27 cellular contexts compared by ENCODE assay signal in the genomic region with DNA sequence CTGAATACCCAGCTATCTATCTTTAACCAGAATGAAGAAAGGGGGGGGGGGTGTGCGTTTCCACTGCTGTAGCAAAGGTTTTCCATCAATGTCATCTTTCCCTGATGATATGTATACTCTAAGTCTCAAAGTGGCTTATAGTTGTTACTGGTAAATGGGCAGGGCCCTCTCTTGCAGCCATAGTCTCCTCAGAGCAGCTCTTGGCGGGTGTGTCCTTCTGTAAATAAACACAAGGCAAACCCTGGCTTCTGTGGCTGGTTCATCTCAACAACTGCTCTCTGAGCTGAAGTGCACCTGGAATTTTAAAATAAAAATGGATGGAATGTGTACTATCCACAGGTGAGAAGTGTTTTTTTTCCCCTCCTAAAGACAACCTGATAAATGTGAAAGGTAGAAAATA. TPM values are rescaled to one million over a fixed set of nuclear protein-coding genes. Genes with fewer than 3 reads are reported as not detected.
DNase-seq lines count a peak whose midpoint lies in the region; ATAC-seq and TF ChIP-seq lines count a peak whose summit lies in the region.
"Had no signal": no experiment of that assay in that cellular context is flagged by ENCODE, and none has a peak within 500 bp of the region (broad histone marks: within the 10 kb centered on the region; RNA-seq: fewer than 3 reads in every experiment).

No MANE protein-coding gene starts in this region.

- H3K27ac ChIP-seq in PC-3 (ENCODE audit: low read length) (no peak overlapping the region), transverse colon (no peak overlapping the region)
- H3K27ac ChIP-seq: esophagus muscularis mucosa, left ventricle myocardium inferior, neural progenitor cell, spleen, thoracic aorta, uterus had no signal

- no peak overlapping the region for H2AFZ ChIP-seq in PC-3 (ENCODE audit: low read length)
- H2AFZ ChIP-seq: neural progenitor cell had no signal

- H3K9me3 ChIP-seq in PC-3 (ENCODE audit: low read length) (no peaks in the 10 kb centered on the region), transverse colon (no peaks in the 10 kb centered on the region)
- H3K9me3 ChIP-seq: Caco-2, esophagus muscularis mucosa, left ventricle myocardium inferior, spleen, thoracic aorta, uterus had no signal

- TF ChIP-seq POLR2A in transverse colon (IDR thresholded peaks at IDR 0.05) = no peak

- CTCF ChIA-PET in PC-3 (lab: Charles Lee) = interaction anchor here (0.7 kb wide), 1 partner anchor 28 kb away, joined by 4 read pairs; no protein-coding TSS in a partner anchor

- ATAC-seq in PC-3 = peak; percentile 72
- ATAC-seq: activated CD8-positive, alpha-beta T cell treated with anti-CD3 and anti-CD28 coated beads for 36 hours; right cardiac atrium; stimulated activated naive CD8-positive, alpha-beta T cell treated with anti-CD3 and anti-CD28 coated beads, Interleukin-15, amount 100 ng/mL, for 72 hours had no signal

- no peaks in the 10 kb centered on the region for H3K36me3 ChIP-seq in PC-3 (ENCODE audit: low read depth, low read length)
- no peaks in the 10 kb centered on the region for H3K36me3 ChIP-seq in transverse colon
- H3K36me3 ChIP-seq: esophagus muscularis mucosa, left ventricle myocardium inferior, neural progenitor cell, spleen, thoracic aorta, uterus had no signal

- H3K27me3 ChIP-seq in PC-3 (ENCODE audit: low read length) (no peaks in the 10 kb centered on the region), transverse colon (no peaks in the 10 kb centered on the region)
- H3K27me3 ChIP-seq: esophagus muscularis mucosa, neural progenitor cell, spleen, uterus had no signal

- H3K4me2 ChIP-seq in PC-3 (ENCODE audit: low read length) = no peak overlapping the region
- H3K4me2 ChIP-seq: neural progenitor cell had no signal

- TF ChIP-seq CTCF in PC-3 (conservative IDR thresholded peaks at IDR 0.05; ENCODE audit: low read depth, low read length) = no peak
- no peak for TF ChIP-seq CTCF in transverse colon (IDR thresholded peaks at IDR 0.05)

- H3K4me3 ChIP-seq in PC-3 (ENCODE audit: low read length) (no peak overlapping the region), transverse colon (no peak overlapping the region)
- H3K4me3 ChIP-seq: esophagus muscularis mucosa, left ventricle myocardium inferior, neural progenitor cell, spleen, thoracic aorta, uterus had no signal

- no peak for TF ChIP-seq EP300 in transverse colon (IDR thresholded peaks at IDR 0.05; ENCODE audit: low read depth)

- 30% methylated on average over 2 of the region's 2 CpGs; no CpG with 5 or more reads in 1 of the 2 donors for WGBS in transverse colon (ENCODE audit: low coverage in 1 of 2), 2 donors

- no peaks in the 10 kb centered on the region for H3K9me2 ChIP-seq in PC-3 (replicated peaks; ENCODE audit: low read length)

- no peaks in the 10 kb centered on the region for H3F3A ChIP-seq in PC-3 (ENCODE audit: low read length, unreplicated experiment)

- H3K4me1 ChIP-seq in PC-3 (ENCODE audit: insufficient read depth, low read length) (peaks cover 7% of the 10 kb centered on the region; the same call in 1 of the 2 replicates), transverse colon (peaks cover 0 to 13% (median 3%) of the 10 kb centered on the region in 4 donors)
- H3K4me1 ChIP-seq: Caco-2, left ventricle myocardium inferior, neural progenitor cell, spleen, uterus had no signal

- no peaks in the 10 kb centered on the region for H4K20me1 ChIP-seq in PC-3 (ENCODE audit: low read length)

- BruUV-seq in PC-3 (replicated peaks; lab: Mats Ljungman, UMichigan) = no TSS peak

- POLR2A ChIA-PET in PC-3 (lab: Charles Lee; ENCODE audit: unreplicated experiment) = no interaction called here

- no peaks in the 10 kb centered on the region for H3K79me2 ChIP-seq in PC-3 (ENCODE audit: low read length)

- in situ Hi-C loops in transverse colon (cut with MboI; ENCODE audit: low pct_ligation_motif_present in 1 of 4, low pct_unique_long_range_greater_than_20kb in 1 of 4, low sequenced_read_pairs in 3 of 4) = loop anchor here in 3 of 4 donors (10.0 to 25.0 kb wide), 2 partner anchors 435 to 443 kb away; no protein-coding TSS in a partner anchor

- no peak overlapping the region for H3K9ac ChIP-seq in PC-3 (ENCODE audit: low read length)
- H3K9ac ChIP-seq: neural progenitor cell had no signal

- peak; percentile 21 for DNase-seq in NCI-H146 (lab: John Stamatoyannopoulos, UW)
- DNase-seq in NCI-H146 treated with DMSO at 0.1 percent for 48 hours (lab: John Stamatoyannopoulos, UW; ENCODE audit: unreplicated experiment) = no peak
- peak; percentile 17 for DNase-seq in LoVo (ENCODE audit: low spot score)
- no peak for DNase-seq in PC-3
- DNase-seq in transverse colon = peak; percentile 29
- no peak for DNase-seq in GM03348 (ENCODE audit: low spot score)
- DNase-seq in COLO829 (ENCODE audit: low spot score) = no peak
- no peak for DNase-seq in activated CD8-positive, alpha-beta memory T cell treated with anti-CD3 and anti-CD28 coated beads, Interleukin-2, amount 50 U/mL, for 48 hours
- DNase-seq: activated CD8-positive, alpha-beta T cell treated with anti-CD3 and anti-CD28 coated beads for 36 hours; amniotic stem cell; Caco-2; EL; left ventricle myocardium inferior; mesenchymal stem cell; NCI-H1048; NCI-H2171 treated with DMSO at 0.1 percent for 48 hours; posterior cingulate gyrus; right cardiac atrium; SIG-M5; spleen; stimulated activated CD4-positive, alpha-beta T cell treated with anti-CD3 and anti-CD28 coated beads, Interleukin-2, amount 100 ng/mL, for 24 hours; stimulated activated naive CD8-positive, alpha-beta T cell treated with anti-CD3 and anti-CD28 coated beads, Interleukin-15, amount 100 ng/mL, for 72 hours; SW 1271; uterus had no signal

- intact Hi-C loops in PC-3 (cut with micrococcal nuclease) (no loop called here), transverse colon (cut with DNase I; ENCODE audit: low total_unique reads) (loop anchor here (10.0 kb wide), 1 partner anchor 305 kb away; the partner anchor contains the start of gene NHS)

RNA-seq across cellular contexts. Expression of gene SCML1, which starts 57.5 kb away (rescaled TPM):
- total RNA-seq in PC-3 (2014; rRNA removed) (11.2 and 13.0 TPM in 2 replicates), transverse colon (10 to 100 TPM in 3 of 4 donors, 1 to 10 TPM in 1; 9.7 to 21.1 (median 13.8) TPM)

Comparison
In these comparisons a context has a peak if more than half of its experiments do, and no peak if none do; other contexts are left out.
1. DNase-seq: peak in NCI-H146 (single experiment), LoVo (single experiment) and transverse colon (single experiment); none in NCI-H146 treated with DMSO at 0.1 percent for 48 hours (single experiment), PC-3 (single experiment), GM03348 (single experiment), COLO829 (single experiment) and activated CD8-positive, alpha-beta memory T cell treated with anti-CD3 and anti-CD28 coated beads, Interleukin-2, amount 50 U/mL, for 48 hours (single experiment).